ENCODE assay signal across 8 cellular contexts in genomic region chr9:25677301-25678146, GRCh38. TPM values are rescaled to one million over a fixed set of nuclear protein-coding genes. Genes with fewer than 3 reads are reported as not detected.
DNase-seq lines count a peak whose midpoint lies in the region; ATAC-seq and TF ChIP-seq lines count a peak whose summit lies in the region.

No MANE protein-coding gene starts in this region.

- POLR2A ChIA-PET in BJ (lab: Charles Lee), result no interaction called here

- H3K4me1 ChIP-seq in vagina, result peaks cover 30% of the 10 kb centered on the region

- H3K27ac Mint-ChIP-seq in naive B cell, result peak overlapping the region in 3 of 6 donors; percentile 21 to 81 (median 46)

- peaks cover 0 to 10% (median 0%) of the 10 kb centered on the region in 3 donors for H3K4me1 Mint-ChIP-seq in naive B cell

- H3K27me3 Mint-ChIP-seq in naive B cell, result peaks cover 0 to 16% (median 0%) of the 10 kb centered on the region in 3 donors

- TF ChIP-seq POLR2A in vagina (IDR thresholded peaks at IDR 0.05), result peak in 1 of 2 donors; percentile 42

- H3K9me3 Mint-ChIP-seq in naive B cell, result peaks cover 0 to 2% (median 0%) of the 10 kb centered on the region in 7 donors

- no peaks in the 10 kb centered on the region for H3K9me3 ChIP-seq in vagina

- H3K27ac ChIP-seq in vagina, result peak overlapping the region; percentile 95

- CTCF ChIA-PET in BJ (lab: Yijun Ruan, JAX), result no interaction called here

- peak overlapping the region; percentile 67 to 89 (median 84) for H3K4me3 Mint-ChIP-seq in naive B cell

- no peaks in the 10 kb centered on the region for H3K36me3 ChIP-seq in BJ (ENCODE audit: control insufficient read depth, insufficient read depth, low read length)
- H3K36me3 ChIP-seq in vagina, result no peaks in the 10 kb centered on the region

- H3K27me3 ChIP-seq in BJ (ENCODE audit: control insufficient read depth, insufficient read depth, low read length) (no peaks in the 10 kb centered on the region), vagina (no peaks in the 10 kb centered on the region)

- TF ChIP-seq CTCF in BJ (IDR thresholded peaks at IDR 0.05; ENCODE audit: insufficient read depth, low read depth, low read length) (no peak), fibroblast of villous mesenchyme (IDR thresholded peaks at IDR 0.05; ENCODE audit: insufficient read depth, low read depth, low read length) (no peak), vagina (IDR thresholded peaks at IDR 0.05) (no peak)

- DNase-seq in BJ (ENCODE audit: low read depth) (peak; percentile 15), MV-4-11 (lab: John Stamatoyannopoulos, UW) (peak; percentile 66), fibroblast of villous mesenchyme (ENCODE audit: low read depth) (peak; percentile 26), naive B cell (peak; percentile 42), vagina (ENCODE audit: extremely low spot score in 2 of 2) (peak in 1 of 2 donors; percentile 91), DMS153 treated with DMSO at 0.1 percent for 48 hours (lab: John Stamatoyannopoulos, UW; ENCODE audit: unreplicated experiment) (no peak)
- peak; percentile 51 for DNase-seq in activated CD8-positive, alpha-beta memory T cell treated with anti-CD3 and anti-CD28 coated beads, Interleukin-2, amount 50 U/mL, for 48 hours

- H3K36me3 Mint-ChIP-seq in naive B cell, result no peaks in the 10 kb centered on the region

- H3K4me3 ChIP-seq in BJ (ENCODE audit: low read depth, low read length) (peak overlapping the region; percentile 85), fibroblast of villous mesenchyme (ENCODE audit: low read depth, low read length) (peak overlapping the region; percentile 59), vagina (peak overlapping the region; percentile 91 to 92)

- intact Hi-C loops in vagina (cut with DNase I), result no loop called here

- ATAC-seq in GM19463 (IDR thresholded peaks at IDR 0.05; ENCODE audit: unreplicated experiment) (peak; percentile 53), naive B cell (ENCODE audit: low read depth in 2 of 2) (peak; percentile 57 to 63)

RNA-seq across cellular contexts. Expression of gene TUSC1, which starts 0.7 kb away (rescaled TPM):
- 4.6 and 5.6 TPM in 2 replicates for polyA plus RNA-seq in BJ (2011; rRNA removed)
- 1.7 and 1.9 TPM in 2 replicates for polyA minus RNA-seq in BJ (2011; rRNA and poly(A)+ RNA removed)
- total RNA-seq in fibroblast of villous mesenchyme, result 6.9 and 12.2 TPM in 2 replicates
- polyA plus RNA-seq in naive B cell (ENCODE audit: low read depth in 6 of 6), result 1 to 10 TPM; 1.7 to 5.5 (median 2.9) TPM
- 22.6 TPM for total RNA-seq in vagina
